In genomic region chr7:101978683-101979082, GRCh38 we compare ENCODE assay signal across 1 cellular context.
TF ChIP-seq lines count a peak whose summit lies in the region.

No MANE protein-coding gene starts in this region.

TF ChIP-seq in HCT116, 20 proteins besides CTCF, POLR2A, EP300 and RAD21 (continued from another document):
- TF ChIP-seq REST (IDR thresholded peaks at IDR 0.05; ENCODE audit: low read depth) (no peak), CEBPB (IDR thresholded peaks at IDR 0.05; ENCODE audit: low read depth) (no peak), EZH2 (IDR thresholded peaks at IDR 0.05) (no peak), POLR2AphosphoS5 (IDR thresholded peaks at IDR 0.05; ENCODE audit: low read depth, low read length) (no peak), CBX3 (IDR thresholded peaks at IDR 0.05; ENCODE audit: low read depth) (no peak), MAX (IDR thresholded peaks at IDR 0.05) (no peak), ZBTB33 (IDR thresholded peaks at IDR 0.05; ENCODE audit: extremely low read depth, insufficient replicate concordance, low read length) (no peak), SRF (IDR thresholded peaks at IDR 0.05; ENCODE audit: low read depth) (no peak), SP1 (IDR thresholded peaks at IDR 0.05; ENCODE audit: low read depth) (no peak), SIN3A (IDR thresholded peaks at IDR 0.05; ENCODE audit: low read depth) (no peak), TCF7L2 (IDR thresholded peaks at IDR 0.05; ENCODE audit: borderline replicate concordance, extremely low read depth, insufficient read depth, insufficient read length) (no peak)
